8 cellular contexts compared by ENCODE assay signal in genomic region chr19:12789098-12789903, GRCh38. TPM values are rescaled to one million over a fixed set of nuclear protein-coding genes. Genes with fewer than 3 reads are reported as not detected.
DNase-seq lines count a peak whose midpoint lies in the region; ATAC-seq, FAIRE-seq and TF ChIP-seq lines count a peak whose summit lies in the region.

No MANE protein-coding gene starts in this region.

- no peaks in the 10 kb centered on the region for H3K27me3 ChIP-seq in OCI-LY3 (ENCODE audit: low read depth, low read length)
- H3K27me3 ChIP-seq in ectodermal cell (ENCODE audit: control insufficient read depth, insufficient read depth, low read length, poor library complexity, severe bottlenecking), result peaks cover 38% of the 10 kb centered on the region

- DNase-seq in activated CD4-positive, alpha-beta T cell treated with anti-CD3 and anti-CD28 coated beads, Interleukin-2, amount 10 ng/mL, durations not matched to agents 24 days and 14 days, result no peak
- no peak for DNase-seq in activated CD4-positive, alpha-beta T cell treated with anti-CD3 and anti-CD28 coated beads for 4 hours
- no peak for DNase-seq in naive B cell
- DNase-seq in GM19239 (ENCODE audit: insufficient read length, low spot score), result no peak
- DNase-seq in kidney glomerular epithelial cell (lab: John Stamatoyannopoulos, UW), result no peak

- H3K4me1 ChIP-seq in OCI-LY3 (ENCODE audit: low read length) (peaks cover 57% of the 10 kb centered on the region), ectodermal cell (ENCODE audit: control insufficient read depth, insufficient read depth, low read length) (peaks cover 26% of the 10 kb centered on the region)

- no peak for FAIRE-seq in GM19239 (lab: Jason Lieb, UNC)

- no peak for ATAC-seq in naive B cell (ENCODE audit: low read depth in 2 of 2)
- ATAC-seq in HG02571 (IDR thresholded peaks at IDR 0.05; ENCODE audit: unreplicated experiment), result no peak

- peaks cover 22% of the 10 kb centered on the region for H3K4me1 Mint-ChIP-seq in activated CD4-positive, alpha-beta T cell treated with anti-CD3 and anti-CD28 coated beads, Interleukin-2, amount 10 ng/mL, durations not matched to agents 24 days and 14 days
- H3K4me1 Mint-ChIP-seq in naive B cell, result peaks cover 30 to 39% (median 38%) of the 10 kb centered on the region in 3 donors

- H3K36me3 Mint-ChIP-seq in activated CD4-positive, alpha-beta T cell treated with anti-CD3 and anti-CD28 coated beads, Interleukin-2, amount 10 ng/mL, durations not matched to agents 24 days and 14 days (ENCODE audit: low read depth), result peaks cover 22% of the 10 kb centered on the region
- H3K36me3 Mint-ChIP-seq in naive B cell, result no peaks in the 10 kb centered on the region

- H3K9ac ChIP-seq in OCI-LY3 (ENCODE audit: low read length), result peak overlapping the region; percentile 100

- H3K9me3 ChIP-seq in OCI-LY3 (ENCODE audit: insufficient read depth, low read length) (no peaks in the 10 kb centered on the region), ectodermal cell (ENCODE audit: control insufficient read depth, low read length) (no peaks in the 10 kb centered on the region)

- H3K27ac ChIP-seq in OCI-LY3 (ENCODE audit: low read length) (peak overlapping the region; percentile 97), ectodermal cell (ENCODE audit: insufficient read depth, low read depth, low read length, poor library complexity, severe bottlenecking) (peak overlapping the region; percentile 85)

- H3K27ac Mint-ChIP-seq in activated CD4-positive, alpha-beta T cell treated with anti-CD3 and anti-CD28 coated beads, Interleukin-2, amount 10 ng/mL, durations not matched to agents 24 days and 14 days, result peak overlapping the region; percentile 97
- peak overlapping the region in 4 of 6 donors; percentile 100 for H3K27ac Mint-ChIP-seq in naive B cell

- peak overlapping the region; percentile 96 for H3K4me3 Mint-ChIP-seq in activated CD4-positive, alpha-beta T cell treated with anti-CD3 and anti-CD28 coated beads, Interleukin-2, amount 10 ng/mL, durations not matched to agents 24 days and 14 days
- H3K4me3 Mint-ChIP-seq in naive B cell, result peak overlapping the region; percentile 80 to 98 (median 94)

- H3K79me2 ChIP-seq in OCI-LY3 (ENCODE audit: low read length), result peaks cover 42% of the 10 kb centered on the region

- peaks cover 4% of the 10 kb centered on the region; the same call in 1 of the 2 replicates for H4K20me1 ChIP-seq in OCI-LY3 (ENCODE audit: insufficient read depth, low read length)

- peak overlapping the region; percentile 87 for H3K4me3 ChIP-seq in OCI-LY3 (ENCODE audit: low read length)
- H3K4me3 ChIP-seq in ectodermal cell (ENCODE audit: insufficient read depth, low read depth, low read length), result peak overlapping the region; percentile 43

- no peaks in the 10 kb centered on the region for H3K9me3 Mint-ChIP-seq in activated CD4-positive, alpha-beta T cell treated with anti-CD3 and anti-CD28 coated beads, Interleukin-2, amount 10 ng/mL, durations not matched to agents 24 days and 14 days
- no peaks in the 10 kb centered on the region for H3K9me3 Mint-ChIP-seq in naive B cell

- H3K27me3 Mint-ChIP-seq in activated CD4-positive, alpha-beta T cell treated with anti-CD3 and anti-CD28 coated beads, Interleukin-2, amount 10 ng/mL, durations not matched to agents 24 days and 14 days, result no peaks in the 10 kb centered on the region
- peaks cover 0 to 3% (median 0%) of the 10 kb centered on the region in 3 donors for H3K27me3 Mint-ChIP-seq in naive B cell

- peak overlapping the region; percentile 98 for H3K4me2 ChIP-seq in OCI-LY3 (ENCODE audit: low read length)

- TF ChIP-seq CTCF in OCI-LY3 (IDR thresholded peaks at IDR 0.05; ENCODE audit: low read depth, low read length), result no peak

- no peak overlapping the region for H2AFZ ChIP-seq in OCI-LY3 (ENCODE audit: low read depth, low read length)

- intact Hi-C loops in activated CD4-positive, alpha-beta T cell treated with anti-CD3 and anti-CD28 coated beads, Interleukin-2, amount 10 ng/mL, durations not matched to agents 24 days and 14 days (cut with micrococcal nuclease), result no loop called here

- 5% methylated on average over 46 of the region's 46 CpGs for WGBS in ectodermal cell, 2 experiments

- H3K36me3 ChIP-seq in OCI-LY3 (replicated peaks; ENCODE audit: low read depth, low read length) (peaks cover 16% of the 10 kb centered on the region), ectodermal cell (ENCODE audit: control insufficient read depth, insufficient read depth, low read length) (no peaks in the 10 kb centered on the region)

RNA-seq across cellular contexts. Expression of gene JUNB, which starts 2.0 kb away (rescaled TPM):
- total RNA-seq in activated CD4-positive, alpha-beta T cell treated with anti-CD3 and anti-CD28 coated beads, Interleukin-2, amount 10 ng/mL, durations not matched to agents 24 days and 14 days, result 302 and 310 TPM in 2 replicates
- 15.3 TPM for polyA plus RNA-seq in ectodermal cell (2013, experiment 1 of 4)
- polyA plus RNA-seq in ectodermal cell (2013, experiment 2 of 4), result 11.9 TPM
- polyA plus RNA-seq in ectodermal cell (2013, experiment 3 of 4), result 9.4 TPM
- polyA plus RNA-seq in ectodermal cell (2013, experiment 4 of 4), result 7.2 TPM
- polyA plus RNA-seq in naive B cell (ENCODE audit: low read depth in 6 of 6), result 1,000 to 10,000 TPM in 5 of 6 donors, 100 to 1,000 TPM in 1; 777 to 2,686 (median 1,649) TPM

RNA-seq across cellular contexts. Expression of gene PRDX2, which starts 12.3 kb away (rescaled TPM):
- 277 and 294 TPM in 2 replicates for total RNA-seq in activated CD4-positive, alpha-beta T cell treated with anti-CD3 and anti-CD28 coated beads, Interleukin-2, amount 10 ng/mL, durations not matched to agents 24 days and 14 days
- polyA plus RNA-seq in ectodermal cell (2013, experiment 1 of 4), result 529 TPM
- polyA plus RNA-seq in ectodermal cell (2013, experiment 2 of 4), result 504 TPM
- polyA plus RNA-seq in ectodermal cell (2013, experiment 3 of 4), result 435 TPM
- polyA plus RNA-seq in ectodermal cell (2013, experiment 4 of 4), result 470 TPM
- polyA plus RNA-seq in naive B cell (ENCODE audit: low read depth in 6 of 6), result 100 to 1,000 TPM in 5 of 6 donors, 10 to 100 TPM in 1; 96.8 to 203 (median 126) TPM

RNA-seq across cellular contexts. Expression of gene THSD8, which starts 12.6 kb away (rescaled TPM):
- total RNA-seq in activated CD4-positive, alpha-beta T cell treated with anti-CD3 and anti-CD28 coated beads, Interleukin-2, amount 10 ng/mL, durations not matched to agents 24 days and 14 days, result 26.8 and 32.7 TPM in 2 replicates
- 31.0 TPM for polyA plus RNA-seq in ectodermal cell (2013, experiment 1 of 4)
- polyA plus RNA-seq in ectodermal cell (2013, experiment 2 of 4), result 34.3 TPM
- polyA plus RNA-seq in ectodermal cell (2013, experiment 3 of 4), result 16.1 TPM
- polyA plus RNA-seq in ectodermal cell (2013, experiment 4 of 4), result 19.4 TPM
- 1 to 10 TPM in 5 of 6 donors, not detected in 1; 2.0 to 6.6 (median 5.2) TPM for polyA plus RNA-seq in naive B cell (ENCODE audit: low read depth in 6 of 6)

RNA-seq across cellular contexts. Expression of gene HOOK2, which starts 13.9 kb away (rescaled TPM):
- total RNA-seq in activated CD4-positive, alpha-beta T cell treated with anti-CD3 and anti-CD28 coated beads, Interleukin-2, amount 10 ng/mL, durations not matched to agents 24 days and 14 days, result 17.8 and 18.3 TPM in 2 replicates
- polyA plus RNA-seq in ectodermal cell (2013, experiment 1 of 4), result 32.3 TPM
- 29.2 TPM for polyA plus RNA-seq in ectodermal cell (2013, experiment 2 of 4)
- 26.8 TPM for polyA plus RNA-seq in ectodermal cell (2013, experiment 3 of 4)
- 27.6 TPM for polyA plus RNA-seq in ectodermal cell (2013, experiment 4 of 4)
- 1 to 10 TPM; 1.1 to 7.1 (median 3.3) TPM for polyA plus RNA-seq in naive B cell (ENCODE audit: low read depth in 6 of 6)

RNA-seq across cellular contexts. Expression of gene RNASEH2A, which starts 17.1 kb away (rescaled TPM):
- total RNA-seq in activated CD4-positive, alpha-beta T cell treated with anti-CD3 and anti-CD28 coated beads, Interleukin-2, amount 10 ng/mL, durations not matched to agents 24 days and 14 days, result 35.8 and 51.5 TPM in 2 replicates
- polyA plus RNA-seq in ectodermal cell (2013, experiment 1 of 4), result 86.4 TPM
- 81.8 TPM for polyA plus RNA-seq in ectodermal cell (2013, experiment 2 of 4)
- 66.9 TPM for polyA plus RNA-seq in ectodermal cell (2013, experiment 3 of 4)
- 64.8 TPM for polyA plus RNA-seq in ectodermal cell (2013, experiment 4 of 4)
- 10 to 100 TPM; 19.7 to 30.9 (median 25.1) TPM for polyA plus RNA-seq in naive B cell (ENCODE audit: low read depth in 6 of 6)
